26 cellular contexts compared by ENCODE assay signal in the genomic region with DNA sequence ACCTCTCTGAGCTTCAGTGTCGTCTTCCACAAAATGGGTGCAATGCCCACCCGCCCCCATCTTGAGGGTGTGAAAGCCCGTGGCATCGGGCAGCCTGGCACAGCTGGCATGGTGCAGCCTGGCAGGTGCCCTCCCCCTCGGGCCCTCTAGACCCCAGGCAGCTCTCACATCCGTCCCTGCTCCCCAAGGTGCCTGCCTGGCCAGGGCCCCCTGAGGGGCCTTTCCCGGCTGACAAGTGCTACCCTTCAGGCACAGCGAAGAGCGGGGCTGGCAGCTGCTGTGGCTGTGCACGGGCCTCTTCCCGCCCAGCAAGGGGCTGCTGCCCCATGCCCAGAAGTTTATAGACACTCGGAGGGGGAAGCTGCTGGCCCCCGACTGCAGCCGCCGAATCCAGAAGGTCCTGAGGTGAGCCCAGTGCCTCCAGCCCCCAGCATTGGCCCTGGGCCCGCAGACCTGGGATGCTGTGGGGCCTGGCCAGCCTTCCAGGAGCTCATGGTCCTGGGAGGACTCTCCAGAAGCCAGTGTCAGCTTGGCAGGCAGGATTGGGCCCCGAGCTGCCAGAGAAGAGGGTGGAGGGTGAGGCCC. TPM values are rescaled to one million over a fixed set of nuclear protein-coding genes. Genes with fewer than 3 reads are reported as not detected.
DNase-seq lines count a peak whose midpoint lies in the region; ATAC-seq, FAIRE-seq and TF ChIP-seq lines count a peak whose summit lies in the region.
"Had no signal": no experiment of that assay in that cellular context is flagged by ENCODE, and none has a peak within 500 bp of the region (broad histone marks: within the 10 kb centered on the region; RNA-seq: fewer than 3 reads in every experiment).

No MANE protein-coding gene starts in this region.

- H3K4me3 ChIP-seq in DOHH2 (ENCODE audit: low read length) (no peak overlapping the region), H1 (ENCODE audit: extremely low read depth in 1 of 4, insufficient read depth in 2 of 4, low read depth in 3 of 4, low read length in 4 of 4) (no peak overlapping the region), mesenchymal stem cell (ENCODE audit: insufficient read depth in 1 of 2, low read depth in 1 of 2, low read length in 2 of 2) (no peak overlapping the region), tibial nerve (no peak overlapping the region)
- H3K4me3 ChIP-seq: Peyer's patch, SJCRH30, thoracic aorta had no signal

- peaks cover 78% of the 10 kb centered on the region for H3K4me1 Mint-ChIP-seq in stimulated activated memory B cell treated with anti-CD40 and anti-IgM and Interleukin-4, amounts not matched to agents 10 μg/mL and 1 μg/mL and 100 μg/mL, for 72 hours

- no peak overlapping the region for H4K5ac ChIP-seq in H1 (ENCODE audit: insufficient read length, low read depth, low read length)

- no peaks in the 10 kb centered on the region for H3K79me1 ChIP-seq in H1 (ENCODE audit: low read depth, low read length)
- H3K79me1 ChIP-seq in mesenchymal stem cell (replicated peaks; ENCODE audit: low read length, poor library complexity, severe bottlenecking), result no peaks in the 10 kb centered on the region

- no peaks in the 10 kb centered on the region for H3F3A ChIP-seq in DOHH2 (ENCODE audit: control insufficient read depth, insufficient read depth)

- no peak for TF ChIP-seq POLR2A in H1 (IDR thresholded peaks at IDR 0.05; ENCODE audit: control extremely low read depth in 1 of 2, low read depth in 2 of 2, low read length in 2 of 2)
- no peak for TF ChIP-seq POLR2A in tibial nerve (IDR thresholded peaks at IDR 0.05)

- no peaks in the 10 kb centered on the region for H3K9me2 ChIP-seq in DOHH2 (replicated peaks; ENCODE audit: control insufficient read depth, low read length)

- ATAC-seq in stimulated activated memory B cell treated with anti-CD40 and anti-IgM and Interleukin-4, amounts not matched to agents 10 μg/mL and 1 μg/mL and 100 μg/mL, for 72 hours, result no peak
- ATAC-seq in HG03460 (IDR thresholded peaks at IDR 0.05; ENCODE audit: unreplicated experiment) (no peak), GM19467 (IDR thresholded peaks at IDR 0.05; ENCODE audit: unreplicated experiment) (no peak)
- ATAC-seq: left lobe of liver had no signal

- no peak for TF ChIP-seq CTCF in DOHH2 (IDR thresholded peaks at IDR 0.05; ENCODE audit: low read depth, low read length, poor library complexity, severe bottlenecking)
- TF ChIP-seq CTCF in H1 (IDR thresholded peaks at IDR 0.05; ENCODE audit: control extremely low read depth in 1 of 3, insufficient read depth in 1 of 3, low read depth in 1 of 3, low read length in 3 of 3), result no peak
- no peak for TF ChIP-seq CTCF in tibial nerve (IDR thresholded peaks at IDR 0.05)

- H3K14ac ChIP-seq in H1 (ENCODE audit: insufficient read length), result no peak overlapping the region
- no peak overlapping the region for H3K14ac ChIP-seq in mesenchymal stem cell (ENCODE audit: low read length in 2 of 2)

- H3K4me1 ChIP-seq in DOHH2 (ENCODE audit: control insufficient read depth, low read length) (peaks cover 54% of the 10 kb centered on the region), H1 (replicated peaks in 1 of 4; ENCODE audit: control insufficient read depth in 3 of 4, insufficient read depth in 4 of 4, low read length in 3 of 4) (peaks cover 0 to 2% (median 0%) of the 10 kb centered on the region in 4 experiments; a peak in 1 of 7 replicates), mesenchymal stem cell (ENCODE audit: control insufficient read depth, insufficient read depth, low read depth, low read length) (peaks cover 13% of the 10 kb centered on the region), tibial nerve (peaks cover 0 to 50% (median 32%) of the 10 kb centered on the region in 4 donors)

- no peaks in the 10 kb centered on the region for H3K36me3 Mint-ChIP-seq in stimulated activated memory B cell treated with anti-CD40 and anti-IgM and Interleukin-4, amounts not matched to agents 10 μg/mL and 1 μg/mL and 100 μg/mL, for 72 hours
- H3K36me3 Mint-ChIP-seq: activated naive CD8-positive, alpha-beta T cell; IgD-negative memory B cell had no signal

- POLR2A ChIA-PET in H1 (lab: Charles Lee; ENCODE audit: partially characterized antibody), result no interaction called here

- no peaks in the 10 kb centered on the region for H3K9me3 ChIP-seq in DOHH2 (ENCODE audit: control insufficient read depth, insufficient read depth, low read length)
- H3K9me3 ChIP-seq in H1 (ENCODE audit: insufficient read depth in 2 of 2, low read depth in 1 of 2, low read length in 1 of 2), result no peaks in the 10 kb centered on the region
- no peaks in the 10 kb centered on the region for H3K9me3 ChIP-seq in mesenchymal stem cell (ENCODE audit: control insufficient read depth, low read length)
- H3K9me3 ChIP-seq in tibial nerve, result no peaks in the 10 kb centered on the region
- H3K9me3 ChIP-seq: Peyer's patch, SJCRH30, thoracic aorta had no signal

- peak overlapping the region; percentile 97 for H3K27ac Mint-ChIP-seq in stimulated activated memory B cell treated with anti-CD40 and anti-IgM and Interleukin-4, amounts not matched to agents 10 μg/mL and 1 μg/mL and 100 μg/mL, for 72 hours
- H3K27ac Mint-ChIP-seq: activated CD4-positive, alpha-beta T cell treated with anti-CD3 and anti-CD28 coated beads, Interleukin-2, amount 10 ng/mL, durations not matched to agents 7 days and 5 days had no signal

- WGBS in H1 (ENCODE audit: extremely low coverage in 1 of 2, insufficient coverage in 1 of 2, insufficient read length in 1 of 2, insufficient replicate concordance in 2 of 2, low coverage in 1 of 2, low lambda C conversion rate in 2 of 2, missing lambda C conversion rate in 1 of 2), 2 experiments, result 89% methylated on average over 17 of the region's 17 CpGs; no CpG with 5 or more reads in 1 of the 2 experiments
- WGBS in mesenchymal stem cell, result 94% methylated on average over 17 of the region's 17 CpGs
- WGBS in tibial nerve, 2 donors, result 75 to 89% methylated on average over 13 of the region's 17 CpGs

- H3K23ac ChIP-seq in H1 (ENCODE audit: insufficient read length), result no peak overlapping the region
- H3K23ac ChIP-seq in mesenchymal stem cell (ENCODE audit: low read length in 2 of 2), result no peak overlapping the region

- H4K20me1 ChIP-seq in DOHH2 (ENCODE audit: control insufficient read depth, insufficient read depth, low read depth, low read length), result no peaks in the 10 kb centered on the region
- H4K20me1 ChIP-seq in H1 (replicated peaks in 1 of 2; ENCODE audit: control insufficient read depth in 1 of 2, insufficient read depth in 2 of 2, low read length in 2 of 2), result no peaks in the 10 kb centered on the region

- no peak overlapping the region for H2AFZ ChIP-seq in H1 (ENCODE audit: low read length)
- H2AFZ ChIP-seq in mesenchymal stem cell (ENCODE audit: low read depth, low read length), result no peak overlapping the region

- CTCF ChIA-PET in H1 (lab: Charles Lee; ENCODE audit: partially characterized antibody), result interaction anchor here (0.6 to 3.2 kb wide), 4 partner anchors 8 to 250 kb away, joined by 3 to 15 read pairs (median 8); no protein-coding TSS in a partner anchor

- no peak overlapping the region for H3K4me3 Mint-ChIP-seq in stimulated activated memory B cell treated with anti-CD40 and anti-IgM and Interleukin-4, amounts not matched to agents 10 μg/mL and 1 μg/mL and 100 μg/mL, for 72 hours
- H3K4me3 Mint-ChIP-seq: activated CD4-positive, alpha-beta T cell treated with anti-CD3 and anti-CD28 coated beads, Interleukin-2, amount 10 ng/mL, durations not matched to agents 7 days and 5 days; activated naive CD8-positive, alpha-beta T cell had no signal

- H3K9me3 Mint-ChIP-seq in stimulated activated memory B cell treated with anti-CD40 and anti-IgM and Interleukin-4, amounts not matched to agents 10 μg/mL and 1 μg/mL and 100 μg/mL, for 72 hours, result no peaks in the 10 kb centered on the region
- H3K9me3 Mint-ChIP-seq: activated CD4-positive, alpha-beta T cell treated with anti-CD3 and anti-CD28 coated beads, Interleukin-2, amount 10 ng/mL, durations not matched to agents 7 days and 5 days; IgD-negative memory B cell had no signal

- DNase-seq in H1 (ENCODE audit: low read depth in 1 of 2, low spot score in 2 of 2) (no peak), mesenchymal stem cell (no peak), SKM-1 (lab: John Stamatoyannopoulos, UW; ENCODE audit: unreplicated experiment) (no peak), tibial nerve (ENCODE audit: low spot score in 2 of 2) (no peak)
- DNase-seq: ACHN; activated CD4-positive, alpha-beta T cell treated with anti-CD3 and anti-CD28 coated beads, Interleukin-2, amount 10 ng/mL, durations not matched to agents 7 days and 5 days; activated effector memory CD4-positive, alpha-beta T cell treated with Interleukin-2 at 50 U/mL for 16 hours; activated T-cell treated with anti-CD3 and anti-CD28 coated beads, Interleukin-2, amount 50 U/mL, for 1 hour; GDM1; hypothalamus; occipital lobe; Peyer's patch; SJCRH30; small intestine; stimulated activated naive CD8-positive, alpha-beta T cell treated with anti-CD3 and anti-CD28 coated beads, Interleukin-15, Interleukin-2, amounts not matched to agents 100 U/mL and 50 U/mL, for 24 hours had no signal

- H3K79me2 ChIP-seq in DOHH2 (ENCODE audit: control insufficient read depth, low read length) (no peaks in the 10 kb centered on the region), H1 (ENCODE audit: control insufficient read depth in 1 of 2, insufficient read depth in 2 of 2, low read length in 2 of 2) (no peaks in the 10 kb centered on the region)

- H4K8ac ChIP-seq in H1 (ENCODE audit: extremely low read depth, insufficient read depth, low read length) (peak overlapping the region; percentile 0; the same call in 1 of the 2 replicates), mesenchymal stem cell (ENCODE audit: low read length) (no peak overlapping the region)

- H3K27ac ChIP-seq in DOHH2 (ENCODE audit: low read depth, low read length) (no peak overlapping the region), H1 (ENCODE audit: low read depth, low read length) (no peak overlapping the region), mesenchymal stem cell (ENCODE audit: low read length, poor library complexity, severe bottlenecking) (no peak overlapping the region), tibial nerve (peak overlapping the region in 2 of 4 donors; percentile 9 to 92)
- H3K27ac ChIP-seq: SJCRH30, thoracic aorta had no signal

- TF ChIP-seq RAD21 in H1 (IDR thresholded peaks at IDR 0.05 in 1 of 2, conservative IDR thresholded peaks at IDR 0.05 in 1 of 2; ENCODE audit: low read depth in 2 of 2, low read length in 2 of 2), result no peak

- H3K36me3 ChIP-seq in DOHH2 (ENCODE audit: control insufficient read depth, low read length), result no peaks in the 10 kb centered on the region
- no peaks in the 10 kb centered on the region for H3K36me3 ChIP-seq in H1 (ENCODE audit: control insufficient read depth in 2 of 4, insufficient read depth in 4 of 4, low read length in 3 of 4)
- H3K36me3 ChIP-seq in mesenchymal stem cell (ENCODE audit: control insufficient read depth in 1 of 2, insufficient read depth in 2 of 2, low read depth in 1 of 2, low read length in 2 of 2), result no peaks in the 10 kb centered on the region
- no peaks in the 10 kb centered on the region for H3K36me3 ChIP-seq in tibial nerve
- H3K36me3 ChIP-seq: SJCRH30, thoracic aorta had no signal

- H2BK12ac ChIP-seq in H1 (ENCODE audit: low read depth, low read length) (no peak overlapping the region), mesenchymal stem cell (ENCODE audit: low read length in 2 of 2) (no peak overlapping the region)

- H2BK15ac ChIP-seq in H1 (ENCODE audit: low read length) (no peak overlapping the region), mesenchymal stem cell (ENCODE audit: low read depth, poor library complexity, severe bottlenecking) (peak overlapping the region; percentile 2)

- H3K27me3 ChIP-seq in DOHH2 (ENCODE audit: control insufficient read depth, low read length) (no peaks in the 10 kb centered on the region), H1 (replicated peaks in 1 of 4; ENCODE audit: control insufficient read depth in 3 of 4, extremely low read depth in 1 of 4, insufficient read depth in 3 of 4, low read length in 3 of 4) (no peaks in the 10 kb centered on the region), mesenchymal stem cell (ENCODE audit: control insufficient read depth in 1 of 2, insufficient read depth in 1 of 2, low read length in 2 of 2) (peaks cover 1 to 4% of the 10 kb centered on the region in 2 experiments), tibial nerve (no peaks in the 10 kb centered on the region)
- H3K27me3 ChIP-seq: Peyer's patch, SJCRH30 had no signal

- no peak overlapping the region for H3K56ac ChIP-seq in H1 (replicated peaks; ENCODE audit: insufficient read length, low read depth, low read length)

- no peak overlapping the region for H3K18ac ChIP-seq in H1 (ENCODE audit: extremely low read depth, low read length)
- H3K18ac ChIP-seq in mesenchymal stem cell (ENCODE audit: low read depth in 1 of 2, low read length in 2 of 2), result no peak overlapping the region

- no peak overlapping the region for H2BK5ac ChIP-seq in H1 (ENCODE audit: low read depth, low read length)
- H2BK5ac ChIP-seq in mesenchymal stem cell (ENCODE audit: low read depth, low read length, poor library complexity, severe bottlenecking), result no peak overlapping the region

- no peak overlapping the region for H3K4ac ChIP-seq in H1 (replicated peaks; ENCODE audit: insufficient read length, low read depth, low read length)
- H3K4ac ChIP-seq in mesenchymal stem cell (ENCODE audit: low read depth in 1 of 2, low read length in 2 of 2), result no peak overlapping the region

- FAIRE-seq in H1 (lab: Jason Lieb, UNC), result no peak
- FAIRE-seq: frontal cortex, small intestine had no signal

- H2BK120ac ChIP-seq in H1 (replicated peaks; ENCODE audit: low read depth, low read length), result no peak overlapping the region
- H2BK120ac ChIP-seq in mesenchymal stem cell (ENCODE audit: low read depth, low read length), result no peak overlapping the region

- no peak overlapping the region for H2BK20ac ChIP-seq in H1 (ENCODE audit: low read length)

- H3K4me2 ChIP-seq in DOHH2 (ENCODE audit: low read length), result peak overlapping the region; percentile 48
- H3K4me2 ChIP-seq in H1 (ENCODE audit: insufficient read depth in 1 of 2, low read depth in 2 of 2, low read length in 2 of 2), result no peak overlapping the region
- H3K4me2 ChIP-seq in mesenchymal stem cell (ENCODE audit: low read length, poor library complexity, severe bottlenecking), result no peak overlapping the region

- H4K91ac ChIP-seq in H1 (replicated peaks; ENCODE audit: insufficient read length, low read length) (no peak overlapping the region), mesenchymal stem cell (ENCODE audit: low read length) (no peak overlapping the region)

- H2AK5ac ChIP-seq in H1 (ENCODE audit: low read depth, low read length), result no peak overlapping the region
- no peak overlapping the region for H2AK5ac ChIP-seq in mesenchymal stem cell (ENCODE audit: low read length, severe bottlenecking)

- no peak for TF ChIP-seq EP300 in H1 (IDR thresholded peaks at IDR 0.05; ENCODE audit: borderline replicate concordance in 1 of 2, low read depth in 2 of 2, low read length in 2 of 2)
- TF ChIP-seq EP300 in tibial nerve (IDR thresholded peaks at IDR 0.05), result no peak

- no peaks in the 10 kb centered on the region for H3K23me2 ChIP-seq in H1 (ENCODE audit: low read depth, low read length)

- H3K27me3 Mint-ChIP-seq in stimulated activated memory B cell treated with anti-CD40 and anti-IgM and Interleukin-4, amounts not matched to agents 10 μg/mL and 1 μg/mL and 100 μg/mL, for 72 hours, result no peaks in the 10 kb centered on the region
- H3K27me3 Mint-ChIP-seq: activated CD4-positive, alpha-beta T cell treated with anti-CD3 and anti-CD28 coated beads, Interleukin-2, amount 10 ng/mL, durations not matched to agents 7 days and 5 days; activated naive CD8-positive, alpha-beta T cell; IgD-negative memory B cell had no signal

- H3K9ac ChIP-seq in H1 (replicated peaks in 1 of 4; ENCODE audit: extremely low read depth in 1 of 4, low read depth in 3 of 4, low read length in 3 of 4) (no peak overlapping the region), mesenchymal stem cell (ENCODE audit: low read length) (no peak overlapping the region)

RNA-seq across cellular contexts. Expression of gene GPR17, which starts 13.9 kb away (rescaled TPM):
- total RNA-seq in H1 (2021; fragmentation: NEBNext Ultra II Directional; extraction: Animal tissue kit (Norgen Biotek cat#: 25700)), result not detected in 2 replicates
- 0.03 TPM in 2 replicates for polyA plus RNA-seq in H1 (2011; rRNA removed)
- not detected for polyA plus RNA-seq in H1 (2011; cell fraction: cytosol; rRNA removed)
- polyA plus RNA-seq in H1 (2011; cell fraction: nucleus; rRNA removed), result 0.13 TPM
- polyA plus RNA-seq in H1 (2012, experiment 1 of 2), result 0.14 to 0.90 TPM (median 0.59 TPM) in 3 of 4 replicates, not detected in the other
- 0.09 TPM for polyA plus RNA-seq in H1 (2012, experiment 2 of 2)
- polyA plus RNA-seq in H1 (2013, experiment 1 of 2), result not detected
- polyA plus RNA-seq in H1 (2013, experiment 2 of 2), result not detected
- not detected in 2 replicates for polyA minus RNA-seq in H1 (2011; rRNA and poly(A)+ RNA removed)
- polyA minus RNA-seq in H1 (2011; cell fraction: cytosol; rRNA and poly(A)+ RNA removed), result not detected
- polyA minus RNA-seq in H1 (2011; cell fraction: nucleus; rRNA and poly(A)+ RNA removed), result not detected
- polyA plus RNA-seq in mesenchymal stem cell (2013, experiment 1 of 2), result not detected
- polyA plus RNA-seq in mesenchymal stem cell (2013, experiment 2 of 2), result not detected
- 1 to 10 TPM; 1.1 to 1.6 (median 1.2) TPM for total RNA-seq in tibial nerve
- total RNA-seq: activated CD4-positive, alpha-beta T cell treated with anti-CD3 and anti-CD28 coated beads, Interleukin-2, amount 10 ng/mL, durations not matched to agents 7 days and 5 days; chondrocyte; left lobe of liver; Peyer's patch; SJCRH30; thoracic aorta had no signal
- polyA plus RNA-seq: BJ, IgD-negative memory B cell had no signal

RNA-seq across cellular contexts. Expression of gene LIMS2, which starts 43.2 kb away (rescaled TPM):
- 4.8 and 4.9 TPM in 2 replicates for total RNA-seq in H1 (2021; fragmentation: NEBNext Ultra II Directional; extraction: Animal tissue kit (Norgen Biotek cat#: 25700))
- 3.3 and 5.1 TPM in 2 replicates for polyA plus RNA-seq in H1 (2011; rRNA removed)
- polyA plus RNA-seq in H1 (2011; cell fraction: cytosol; rRNA removed), result 2.4 TPM
- 5.6 TPM for polyA plus RNA-seq in H1 (2011; cell fraction: nucleus; rRNA removed)
- polyA plus RNA-seq in H1 (2012, experiment 1 of 2), result 2.7 to 3.7 TPM (median 3.6 TPM) in 4 replicates
- 5.1 TPM for polyA plus RNA-seq in H1 (2012, experiment 2 of 2)
- polyA plus RNA-seq in H1 (2013, experiment 1 of 2), result 3.6 TPM
- polyA plus RNA-seq in H1 (2013, experiment 2 of 2), result 3.8 TPM
- 0.90 and 1.2 TPM in 2 replicates for polyA minus RNA-seq in H1 (2011; rRNA and poly(A)+ RNA removed)
- polyA minus RNA-seq in H1 (2011; cell fraction: cytosol; rRNA and poly(A)+ RNA removed), result 1.5 TPM
- 2.3 TPM for polyA minus RNA-seq in H1 (2011; cell fraction: nucleus; rRNA and poly(A)+ RNA removed)
- polyA plus RNA-seq in mesenchymal stem cell (2013, experiment 1 of 2), result 37.6 TPM
- polyA plus RNA-seq in mesenchymal stem cell (2013, experiment 2 of 2), result 36.4 TPM
- 100 to 1,000 TPM in 2 of 4 donors, 10 to 100 TPM in 2; 86.1 to 111 (median 98.1) TPM for total RNA-seq in tibial nerve

Comparison
In these comparisons a context has a peak if more than half of its experiments do, and no peak if none do; other contexts are left out.
1. RNA of gene LIMS2, which starts 43.2 kb away (total RNA-seq): 86.1 to 111 TPM in tibial nerve; 4.8 to 4.9 TPM in H1; every median in the first group is over 10 times any median in the second.